Comparison of ENCODE assay signal across 12 cellular contexts in genomic region chr19:46972301-46972700, GRCh38. TPM values are rescaled to one million over a fixed set of nuclear protein-coding genes. Genes with fewer than 3 reads are reported as not detected.
DNase-seq lines count a peak whose midpoint lies in the region; ATAC-seq, FAIRE-seq and TF ChIP-seq lines count a peak whose summit lies in the region.
"Had no signal": no experiment of that assay in that cellular context is flagged by ENCODE, and none has a peak within 500 bp of the region (broad histone marks: within the 10 kb centered on the region; RNA-seq: fewer than 3 reads in every experiment).

No MANE protein-coding gene starts in this region.

- H3K4me3 ChIP-seq in SK-N-MC (no peak overlapping the region), gastroesophageal sphincter (no peak overlapping the region), spleen (no peak overlapping the region)
- H3K4me3 ChIP-seq: GM12878 had no signal

- H3K9me3 ChIP-seq in SK-N-MC (ENCODE audit: low read depth, low read length) = no peaks in the 10 kb centered on the region
- H3K9me3 ChIP-seq in gastroesophageal sphincter = no peaks in the 10 kb centered on the region
- H3K9me3 ChIP-seq in spleen = no peaks in the 10 kb centered on the region

- 46 to 79% methylated on average over 8 of the region's 8 CpGs for WGBS in gastroesophageal sphincter (ENCODE audit: low coverage in 1 of 2), 2 donors
- WGBS in spleen, 5 donors = 65 to 81% (median 75%) methylated on average over 8 of the region's 8 CpGs

- TF ChIP-seq EP300 in gastroesophageal sphincter (IDR thresholded peaks at IDR 0.05) = no peak

- TF ChIP-seq CTCF in gastroesophageal sphincter (IDR thresholded peaks at IDR 0.05) (no peak), spleen (IDR thresholded peaks at IDR 0.05 in 8 of 11, conservative IDR thresholded peaks at IDR 0.05 in 3 of 11) (no peak)

- no peak overlapping the region for H3K9ac ChIP-seq in SK-N-MC (ENCODE audit: insufficient read length)

- H3K36me3 ChIP-seq in SK-N-MC (ENCODE audit: insufficient read depth, low read length) = peaks cover 5% of the 10 kb centered on the region; the same call in 1 of the 2 replicates
- H3K36me3 ChIP-seq in gastroesophageal sphincter = peaks cover 0 to 7% of the 10 kb centered on the region in 2 donors
- peaks cover 0 to 50% (median 0%) of the 10 kb centered on the region in 6 donors for H3K36me3 ChIP-seq in spleen

- no peak for TF ChIP-seq POLR2A in gastroesophageal sphincter (IDR thresholded peaks at IDR 0.05)
- TF ChIP-seq POLR2A in spleen (IDR thresholded peaks at IDR 0.05) = no peak
- TF ChIP-seq POLR2A in H54 (IDR thresholded peaks at IDR 0.05; ENCODE audit: low read depth, low read length) = no peak

- peak; percentile 32 for ATAC-seq in gastroesophageal sphincter
- ATAC-seq: GM12878 had no signal

- DNase-seq in GM04503 (ENCODE audit: low read depth) (peak; percentile 64), SK-N-MC (ENCODE audit: low read depth, low spot score) (no peak), spleen (no peak), kidney glomerular epithelial cell (lab: John Stamatoyannopoulos, UW) (no peak), H54 (ENCODE audit: insufficient read length, low spot score) (no peak), NCI-H187 (lab: John Stamatoyannopoulos, UW) (no peak)
- DNase-seq: glutamatergic neuron, NCI-H226, SHP77 had no signal

- intact Hi-C loops in spleen (cut with DNase I; ENCODE audit: low total_unique reads) = no loop called here

- H3K27ac ChIP-seq in SK-N-MC (peak overlapping the region; percentile 12; the same call in 1 of the 2 replicates), gastroesophageal sphincter (peak overlapping the region in 3 of 4 donors; percentile 48 to 59 (median 57)), spleen (peak overlapping the region in 6 of 8 donors; percentile 28 to 63 (median 48))

- no peak for FAIRE-seq in H54 (lab: Jason Lieb, UNC)
- FAIRE-seq: GM12878 had no signal

- H3K27me3 ChIP-seq in gastroesophageal sphincter (no peaks in the 10 kb centered on the region), spleen (replicated peaks in 1 of 7) (no peaks in the 10 kb centered on the region)

- peaks cover 12 to 87% (median 29%) of the 10 kb centered on the region in 3 donors for H3K4me1 ChIP-seq in gastroesophageal sphincter
- peaks cover 32 to 88% (median 53%) of the 10 kb centered on the region in 6 donors for H3K4me1 ChIP-seq in spleen

RNA-seq across cellular contexts. Expression of gene NPAS1, which starts 47.3 kb away (rescaled TPM):
- total RNA-seq in gastroesophageal sphincter = under 1 TPM in 1 of 4 donors, not detected in 3; 0.85 TPM
- total RNA-seq in spleen = 1 to 10 TPM in 6 of 7 donors, under 1 TPM in 1; 0.85 to 5.3 (median 1.6) TPM
- polyA plus RNA-seq in spleen = 1 to 10 TPM; 2.1 to 6.3 (median 3.9) TPM
- total RNA-seq: T-helper 1 cell treated with Interleukin-12 subunit alpha and Interleukin-12 subunit beta and Interleukin-4 antibody, amounts not matched to agents 30 ng/mL and 1 ng/mL, for 36 hours had no signal
